Comparison of ENCODE assay signal across 9 cellular contexts in the genomic region with DNA sequence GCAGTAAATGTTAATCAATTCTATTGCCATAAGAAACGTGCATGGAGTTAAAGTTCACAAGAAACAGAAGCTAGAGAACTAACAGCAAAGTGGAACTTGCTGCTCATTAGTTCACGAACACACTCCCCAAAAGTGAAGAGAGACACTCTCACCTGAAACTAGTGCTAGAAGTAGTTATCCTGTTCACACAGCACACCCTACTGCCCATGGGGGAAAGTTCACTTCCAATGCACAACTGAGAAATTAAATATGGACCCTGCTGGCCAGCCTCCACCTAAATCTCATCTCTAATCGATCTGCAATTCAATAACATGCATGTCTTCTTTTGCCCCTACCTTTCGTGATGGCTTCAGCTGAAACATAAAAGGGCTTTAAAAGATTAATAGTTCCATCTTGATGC. TPM values are rescaled to one million over a fixed set of nuclear protein-coding genes. Genes with fewer than 3 reads are reported as not detected.
DNase-seq lines count a peak whose midpoint lies in the region; ATAC-seq and TF ChIP-seq lines count a peak whose summit lies in the region.
"Had no signal": no experiment of that assay in that cellular context is flagged by ENCODE, and none has a peak within 500 bp of the region (broad histone marks: within the 10 kb centered on the region; RNA-seq: fewer than 3 reads in every experiment).

No MANE protein-coding gene starts in this region.

- H3K4me3 Mint-ChIP-seq in natural killer cell (no peak overlapping the region), MCF 10A (ENCODE audit: unreplicated experiment) (no peak overlapping the region)
- H3K4me3 Mint-ChIP-seq in natural killer cell treated with Interleukin-12 subunit alpha and Interleukin-12 subunit beta and Interleukin-15 and Interleukin-18, amount 100 ng/mL, for 72 hours, result no peak overlapping the region
- H3K4me3 Mint-ChIP-seq: stimulated activated naive CD8-positive, alpha-beta T cell treated with anti-CD3 and anti-CD28 coated beads, Interleukin-15, Interleukin-2, amounts not matched to agents 100 ng/mL and 50 ng/mL, for 24 hours had no signal

- TF ChIP-seq CTCF in natural killer cell (IDR thresholded peaks at IDR 0.05) (peak; percentile 44), MCF 10A (IDR thresholded peaks at IDR 0.05; ENCODE audit: unreplicated experiment) (peak; percentile 74), lung (IDR thresholded peaks at IDR 0.05; ENCODE audit: control extremely low read depth, extremely low read depth) (peak; percentile 14)

- H3K27ac ChIP-seq in lung (ENCODE audit: low read depth in 1 of 2, low read length in 1 of 2) (no peak overlapping the region), aorta (ENCODE audit: low read depth in 1 of 2, low read length in 2 of 2) (no peak overlapping the region)

- no peaks in the 10 kb centered on the region for H3K9me3 ChIP-seq in lung (ENCODE audit: control insufficient read depth in 2 of 2, insufficient read depth in 1 of 2, low read length in 1 of 2)
- H3K9me3 ChIP-seq in aorta (ENCODE audit: control insufficient read depth, low read length), result no peaks in the 10 kb centered on the region

- H3K4me3 ChIP-seq in lung, result no peak overlapping the region
- no peak overlapping the region for H3K4me3 ChIP-seq in aorta (ENCODE audit: low read length in 2 of 2)

- no peaks in the 10 kb centered on the region for H3K27me3 ChIP-seq in lung (ENCODE audit: control insufficient read depth, insufficient read depth)
- no peaks in the 10 kb centered on the region for H3K27me3 ChIP-seq in aorta (ENCODE audit: control insufficient read depth in 1 of 2, insufficient read depth in 2 of 2, low read length in 1 of 2)

- BruUV-seq in MCF 10A (replicated peaks; lab: Mats Ljungman, UMichigan), result no TSS peak

- H3K27ac Mint-ChIP-seq in natural killer cell (no peak overlapping the region), MCF 10A (ENCODE audit: low read depth, unreplicated experiment) (no peak overlapping the region)
- H3K27ac Mint-ChIP-seq in natural killer cell treated with Interleukin-12 subunit alpha and Interleukin-12 subunit beta and Interleukin-15 and Interleukin-18, amount 100 ng/mL, for 72 hours, result no peak overlapping the region
- H3K27ac Mint-ChIP-seq: stimulated activated naive CD8-positive, alpha-beta T cell treated with anti-CD3 and anti-CD28 coated beads, Interleukin-15, Interleukin-2, amounts not matched to agents 100 ng/mL and 50 ng/mL, for 24 hours had no signal

- WGBS in lung, 2 donors, result 42 to 53% methylated on average over 4 of the region's 4 CpGs
- 61 to 68% methylated on average over 4 of the region's 4 CpGs for WGBS in aorta, 2 donors

- H3K9me3 Mint-ChIP-seq in natural killer cell, result no peaks in the 10 kb centered on the region
- H3K9me3 Mint-ChIP-seq in natural killer cell treated with Interleukin-12 subunit alpha and Interleukin-12 subunit beta and Interleukin-15 and Interleukin-18, amount 100 ng/mL, for 72 hours, result no peaks in the 10 kb centered on the region
- no peaks in the 10 kb centered on the region for H3K9me3 Mint-ChIP-seq in MCF 10A (ENCODE audit: unreplicated experiment)
- H3K9me3 Mint-ChIP-seq: stimulated activated naive CD8-positive, alpha-beta T cell treated with anti-CD3 and anti-CD28 coated beads, Interleukin-15, Interleukin-2, amounts not matched to agents 100 ng/mL and 50 ng/mL, for 24 hours had no signal

- CTCF ChIA-PET in MCF 10A (lab: Yijun Ruan, JAX), result interaction anchor here (0.6 to 8.9 kb wide), 30 partner anchors 8 to 364 kb away, joined by 3 to 122 read pairs (median 4); no protein-coding TSS in a partner anchor

- ATAC-seq in natural killer cell, result peak in 2 of 3 donors; percentile 55 to 73
- no peak for ATAC-seq in natural killer cell treated with Interleukin-12 subunit alpha and Interleukin-12 subunit beta and Interleukin-15 and Interleukin-18, amount 100 ng/mL, for 72 hours
- peak; percentile 58 for ATAC-seq in HG02588 (IDR thresholded peaks at IDR 0.05; ENCODE audit: unreplicated experiment)
- no peak for ATAC-seq in lung (ENCODE audit: insufficient read depth, low FRiP score)
- ATAC-seq in aorta (ENCODE audit: low FRiP score), result no peak

- H3K36me3 Mint-ChIP-seq in natural killer cell, result no peaks in the 10 kb centered on the region
- H3K36me3 Mint-ChIP-seq in natural killer cell treated with Interleukin-12 subunit alpha and Interleukin-12 subunit beta and Interleukin-15 and Interleukin-18, amount 100 ng/mL, for 72 hours, result no peaks in the 10 kb centered on the region
- no peaks in the 10 kb centered on the region for H3K36me3 Mint-ChIP-seq in MCF 10A (ENCODE audit: insufficient read depth, unreplicated experiment)

- H3K4me1 Mint-ChIP-seq in natural killer cell (no peaks in the 10 kb centered on the region), MCF 10A (ENCODE audit: insufficient read depth, unreplicated experiment) (peaks cover 18% of the 10 kb centered on the region)
- peaks cover 0 to 5% of the 10 kb centered on the region in 2 donors for H3K4me1 Mint-ChIP-seq in natural killer cell treated with Interleukin-12 subunit alpha and Interleukin-12 subunit beta and Interleukin-15 and Interleukin-18, amount 100 ng/mL, for 72 hours (ENCODE audit: low read depth in 2 of 2)

- POLR2A ChIA-PET in MCF 10A (lab: Yijun Ruan, JAX), result interaction anchor here (0.6 to 1.9 kb wide), 3 partner anchors 116 to 264 kb away, joined by 3 to 4 read pairs (median 4); no protein-coding TSS in a partner anchor

- intact Hi-C loops in natural killer cell (cut with micrococcal nuclease), result loop anchor here (1.0 kb wide), 2 partner anchors 264 to 304 kb away; no protein-coding TSS in a partner anchor
- intact Hi-C loops in MCF 10A (cut with micrococcal nuclease), result loop anchor here (1.0 to 5.0 kb wide), 6 partner anchors 101 to 303 kb away; a partner anchor contains a TSS
- intact Hi-C loops in aorta (cut with DNase I), result no loop called here

- DNase-seq in natural killer cell (no peak), NCI-H526 treated with DMSO at 0.1 percent for 48 hours (lab: John Stamatoyannopoulos, UW) (peak; percentile 3), MCF 10A (ENCODE audit: unreplicated experiment) (peak; percentile 62), lung (ENCODE audit: low spot score) (no peak), aorta (no peak)
- no peak for DNase-seq in natural killer cell treated with Interleukin-12 subunit alpha and Interleukin-12 subunit beta and Interleukin-15 and Interleukin-18, amount 100 ng/mL, for 72 hours (ENCODE audit: low spot score)
- no peak for DNase-seq in activated CD8-positive, alpha-beta memory T cell treated with anti-CD3 and anti-CD28 coated beads for 24 hours

- H3K27me3 Mint-ChIP-seq in natural killer cell (ENCODE audit: low read depth in 2 of 2), result peaks cover 2 to 3% of the 10 kb centered on the region in 2 donors
- peaks cover 0 to 3% of the 10 kb centered on the region in 2 donors for H3K27me3 Mint-ChIP-seq in natural killer cell treated with Interleukin-12 subunit alpha and Interleukin-12 subunit beta and Interleukin-15 and Interleukin-18, amount 100 ng/mL, for 72 hours
- no peaks in the 10 kb centered on the region for H3K27me3 Mint-ChIP-seq in MCF 10A (ENCODE audit: insufficient read depth, unreplicated experiment)
- H3K27me3 Mint-ChIP-seq: stimulated activated naive CD8-positive, alpha-beta T cell treated with anti-CD3 and anti-CD28 coated beads, Interleukin-15, Interleukin-2, amounts not matched to agents 100 ng/mL and 50 ng/mL, for 24 hours had no signal

- H3K36me3 ChIP-seq in lung (ENCODE audit: control insufficient read depth in 2 of 2, insufficient read depth in 2 of 2, low read length in 2 of 2), result no peaks in the 10 kb centered on the region
- no peaks in the 10 kb centered on the region for H3K36me3 ChIP-seq in aorta (ENCODE audit: control insufficient read depth in 1 of 2, insufficient read depth in 2 of 2, low read length in 1 of 2)

- H3K4me1 ChIP-seq in lung (ENCODE audit: control insufficient read depth in 2 of 2, insufficient read depth in 2 of 2, low read length in 2 of 2), result peaks cover 0 to 3% of the 10 kb centered on the region in 2 donors
- H3K4me1 ChIP-seq in aorta (ENCODE audit: control insufficient read depth in 1 of 2, insufficient read depth in 2 of 2, low read length in 2 of 2), result no peaks in the 10 kb centered on the region

RNA-seq across cellular contexts. Expression of a gene that starts 39.4 kb away (rescaled TPM):
- total RNA-seq in natural killer cell, result 10 to 100 TPM in 1 of 3 donors, 1 to 10 TPM in 2; 8.5 to 19.8 (median 9.4) TPM
- 10 to 100 TPM; 27.1 to 38.3 TPM for total RNA-seq in natural killer cell treated with Interleukin-12 subunit alpha and Interleukin-12 subunit beta and Interleukin-15 and Interleukin-18, amount 100 ng/mL, for 72 hours
- 39.0 and 51.9 TPM in 2 replicates for total RNA-seq in MCF 10A (2022)
- total RNA-seq in lung, result 10 to 100 TPM; 59.4 to 96.4 TPM
- polyA plus RNA-seq in lung, result 10 to 100 TPM; 16.6 to 18.5 TPM
- total RNA-seq in aorta, result 10 to 100 TPM; 23.5 to 73.6 TPM
- 10 to 100 TPM in 1 of 2 donors, 1 to 10 TPM in 1; 5.6 to 24.4 TPM for polyA plus RNA-seq in aorta

Comparison
In these comparisons a context has a peak if more than half of its experiments do, and no peak if none do; other contexts are left out.
1. ATAC-seq: peak in natural killer cell (2 of 3) and HG02588 (single experiment); none in natural killer cell treated with Interleukin-12 subunit alpha and Interleukin-12 subunit beta and Interleukin-15 and Interleukin-18, amount 100 ng/mL, for 72 hours (0 of 2), lung (single experiment) and aorta (single experiment).
2. DNase-seq: peak in NCI-H526 treated with DMSO at 0.1 percent for 48 hours (single experiment) and MCF 10A (single experiment); none in natural killer cell (single experiment), natural killer cell treated with Interleukin-12 subunit alpha and Interleukin-12 subunit beta and Interleukin-15 and Interleukin-18, amount 100 ng/mL, for 72 hours (single experiment), lung (single experiment), aorta (0 of 2) and activated CD8-positive, alpha-beta memory T cell treated with anti-CD3 and anti-CD28 coated beads for 24 hours (single experiment).
3. CTCF ChIP-seq: peak in every context shown above with its lines; median percentile 74 in MCF 10A; 44 in natural killer cell; 14 in lung.
4. intact Hi-C loops: an anchor here in natural killer cell (1.0 kb wide) and MCF 10A (1.0 to 5.0 kb wide); none called in aorta.